In the genomic region with DNA sequence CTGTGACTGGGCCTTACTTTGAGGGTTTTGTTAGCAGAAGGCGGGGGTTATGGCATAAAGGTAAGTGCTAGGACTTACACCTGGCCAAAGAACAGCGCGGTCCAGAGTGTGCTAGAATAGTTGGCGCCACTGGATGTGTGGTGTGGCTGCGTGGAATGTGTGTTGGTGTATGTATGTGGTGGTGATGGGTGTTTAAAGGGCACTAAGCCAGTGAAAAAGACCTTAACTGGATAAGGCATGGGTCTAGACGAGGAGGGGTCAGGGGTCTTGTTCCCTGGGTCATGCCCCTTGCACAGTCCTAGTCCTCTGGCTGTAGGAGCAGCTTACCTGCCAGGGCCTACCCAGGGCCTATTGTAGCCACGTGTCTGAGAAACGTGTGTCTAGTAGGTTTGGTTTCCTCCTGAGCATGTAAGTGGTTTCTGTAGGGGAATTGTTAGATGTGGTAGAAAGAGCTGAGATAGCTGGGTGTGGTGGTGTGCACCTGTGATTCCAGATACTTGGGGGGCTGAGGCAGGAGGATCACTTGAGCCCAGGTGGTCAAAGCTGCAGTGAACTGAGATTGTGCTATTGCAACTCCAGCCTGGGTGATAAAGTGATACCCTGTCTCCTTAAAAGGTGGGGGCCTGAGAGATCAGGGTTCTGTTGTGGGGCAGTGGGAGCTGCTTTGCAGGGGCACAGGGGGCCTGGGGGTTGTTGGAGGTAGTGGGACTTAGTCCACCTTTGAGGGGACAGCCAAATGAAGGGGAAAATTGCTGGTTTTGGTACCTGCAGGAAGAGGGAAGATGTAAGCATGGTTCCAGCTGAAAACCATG, we compare ENCODE assay signal across 12 cellular contexts. TPM values are rescaled to one million over a fixed set of nuclear protein-coding genes. Genes with fewer than 3 reads are reported as not detected.
DNase-seq lines count a peak whose midpoint lies in the region; ATAC-seq and TF ChIP-seq lines count a peak whose summit lies in the region.
"Had no signal": no experiment of that assay in that cellular context is flagged by ENCODE, and none has a peak within 500 bp of the region (broad histone marks: within the 10 kb centered on the region; RNA-seq: fewer than 3 reads in every experiment).

No MANE protein-coding gene starts in this region.

- H3K27ac ChIP-seq in MM.1S (ENCODE audit: low read length) = peak overlapping the region; percentile 62; the same call in 1 of the 2 replicates

- peak overlapping the region; percentile 0 for H3K27ac Mint-ChIP-seq in activated T-cell treated with anti-CD3 and anti-CD28 coated beads, Interleukin-2, amount 50 U/mL, for 72 hours
- H3K27ac Mint-ChIP-seq in activated naive CD8-positive, alpha-beta T cell treated with anti-CD3 and anti-CD28 coated beads, Interleukin-2, amount 50 U/mL, for 24 hours = peak overlapping the region; percentile 15
- H3K27ac Mint-ChIP-seq in stimulated activated naive B cell treated with anti-CD40 and anti-IgM and Interleukin-4, amounts not matched to agents 10 μg/mL and 1 μg/mL and 100 μg/mL, for 72 hours = peak overlapping the region; percentile 95

- no peak overlapping the region for H3K4me3 Mint-ChIP-seq in activated T-cell treated with anti-CD3 and anti-CD28 coated beads, Interleukin-2, amount 50 U/mL, for 72 hours
- H3K4me3 Mint-ChIP-seq in activated T-cell treated with anti-CD3 and anti-CD28 coated beads, Interleukin-2, amount 50 U/mL, for 4 hours = no peak overlapping the region
- H3K4me3 Mint-ChIP-seq in activated naive CD8-positive, alpha-beta T cell treated with anti-CD3 and anti-CD28 coated beads, Interleukin-2, amount 50 U/mL, for 24 hours = no peak overlapping the region
- H3K4me3 Mint-ChIP-seq in stimulated activated naive B cell treated with anti-CD40 and anti-IgM and Interleukin-4, amounts not matched to agents 10 μg/mL and 1 μg/mL and 100 μg/mL, for 72 hours = peak overlapping the region; percentile 14 to 51

- 0 out of 2 replicates have a peak, but pooled peaks cover 9% of the 10 kb centered on the region for H3F3A ChIP-seq in MM.1S (ENCODE audit: insufficient read depth, low read length)

- H2AFZ ChIP-seq in MM.1S (ENCODE audit: low read length) = no peak overlapping the region

- ATAC-seq in activated T-cell treated with anti-CD3 and anti-CD28 coated beads, Interleukin-2, amount 50 U/mL, for 72 hours (replicated peaks in 1 of 2) = no peak
- ATAC-seq in activated T-cell treated with anti-CD3 and anti-CD28 coated beads, Interleukin-2, amount 50 U/mL, for 4 hours = no peak
- ATAC-seq in activated naive CD8-positive, alpha-beta T cell treated with anti-CD3 and anti-CD28 coated beads, Interleukin-2, amount 50 U/mL, for 24 hours = no peak
- ATAC-seq in stimulated activated naive B cell treated with anti-CD40 and anti-IgM and Interleukin-4, amounts not matched to agents 10 μg/mL and 1 μg/mL and 100 μg/mL, for 72 hours (replicated peaks) = no peak
- no peak for ATAC-seq in GM18517 (IDR thresholded peaks at IDR 0.05; ENCODE audit: unreplicated experiment)
- ATAC-seq in HG03521 (IDR thresholded peaks at IDR 0.05; ENCODE audit: unreplicated experiment) = no peak

- no peak for DNase-seq in activated T-cell treated with anti-CD3 and anti-CD28 coated beads, Interleukin-2, amount 50 U/mL, for 72 hours
- no peak for DNase-seq in activated T-cell treated with anti-CD3 and anti-CD28 coated beads, Interleukin-2, amount 50 U/mL, for 4 hours
- DNase-seq in MM.1S (peak; percentile 89), NCI-H2029 (lab: John Stamatoyannopoulos, UW) (no peak)
- DNase-seq in activated naive CD8-positive, alpha-beta T cell treated with anti-CD3 and anti-CD28 coated beads, Interleukin-2, amount 50 U/mL, for 24 hours = no peak
- no peak for DNase-seq in stimulated activated naive B cell treated with anti-CD40 and anti-IgM and Interleukin-4, amounts not matched to agents 10 μg/mL and 1 μg/mL and 100 μg/mL, for 72 hours
- DNase-seq: IMR-90, kidney, NCI-H1694, NCI-H774 had no signal

- H3K9me2 ChIP-seq in MM.1S (replicated peaks; ENCODE audit: insufficient read depth, low read length) = no peaks in the 10 kb centered on the region

- peaks cover 21% of the 10 kb centered on the region for H3K4me1 ChIP-seq in MM.1S (ENCODE audit: low read length)

- no peaks in the 10 kb centered on the region for H4K20me1 ChIP-seq in MM.1S (ENCODE audit: insufficient read depth, low read length)

- no peaks in the 10 kb centered on the region for H3K27me3 Mint-ChIP-seq in activated T-cell treated with anti-CD3 and anti-CD28 coated beads, Interleukin-2, amount 50 U/mL, for 72 hours (ENCODE audit: low read depth)
- H3K27me3 Mint-ChIP-seq in activated T-cell treated with anti-CD3 and anti-CD28 coated beads, Interleukin-2, amount 50 U/mL, for 4 hours (ENCODE audit: low read depth) = no peaks in the 10 kb centered on the region
- H3K27me3 Mint-ChIP-seq in activated naive CD8-positive, alpha-beta T cell treated with anti-CD3 and anti-CD28 coated beads, Interleukin-2, amount 50 U/mL, for 24 hours = no peaks in the 10 kb centered on the region
- no peaks in the 10 kb centered on the region for H3K27me3 Mint-ChIP-seq in stimulated activated naive B cell treated with anti-CD40 and anti-IgM and Interleukin-4, amounts not matched to agents 10 μg/mL and 1 μg/mL and 100 μg/mL, for 72 hours

- H3K9me3 Mint-ChIP-seq in activated T-cell treated with anti-CD3 and anti-CD28 coated beads, Interleukin-2, amount 50 U/mL, for 72 hours = no peaks in the 10 kb centered on the region
- H3K9me3 Mint-ChIP-seq in activated T-cell treated with anti-CD3 and anti-CD28 coated beads, Interleukin-2, amount 50 U/mL, for 4 hours = no peaks in the 10 kb centered on the region
- H3K9me3 Mint-ChIP-seq in activated naive CD8-positive, alpha-beta T cell treated with anti-CD3 and anti-CD28 coated beads, Interleukin-2, amount 50 U/mL, for 24 hours = no peaks in the 10 kb centered on the region
- peaks cover 5 to 9% of the 10 kb centered on the region in 2 donors for H3K9me3 Mint-ChIP-seq in stimulated activated naive B cell treated with anti-CD40 and anti-IgM and Interleukin-4, amounts not matched to agents 10 μg/mL and 1 μg/mL and 100 μg/mL, for 72 hours

- H3K79me2 ChIP-seq in MM.1S (ENCODE audit: low read length) = no peaks in the 10 kb centered on the region

- H3K9me3 ChIP-seq in MM.1S (replicated peaks; ENCODE audit: insufficient read depth, low read length) = no peaks in the 10 kb centered on the region

- no peak overlapping the region for H3K4me3 ChIP-seq in MM.1S (ENCODE audit: low read length)

- peaks cover 4 to 12% of the 10 kb centered on the region in 2 donors for H3K36me3 Mint-ChIP-seq in activated T-cell treated with anti-CD3 and anti-CD28 coated beads, Interleukin-2, amount 50 U/mL, for 72 hours (ENCODE audit: insufficient read depth in 2 of 2)
- H3K36me3 Mint-ChIP-seq in activated T-cell treated with anti-CD3 and anti-CD28 coated beads, Interleukin-2, amount 50 U/mL, for 4 hours (ENCODE audit: insufficient read depth) = peaks cover 17% of the 10 kb centered on the region
- peaks cover 37% of the 10 kb centered on the region for H3K36me3 Mint-ChIP-seq in activated naive CD8-positive, alpha-beta T cell treated with anti-CD3 and anti-CD28 coated beads, Interleukin-2, amount 50 U/mL, for 24 hours (ENCODE audit: low read depth)
- peaks cover 33 to 47% of the 10 kb centered on the region in 2 donors for H3K36me3 Mint-ChIP-seq in stimulated activated naive B cell treated with anti-CD40 and anti-IgM and Interleukin-4, amounts not matched to agents 10 μg/mL and 1 μg/mL and 100 μg/mL, for 72 hours

- H3K9ac ChIP-seq in MM.1S (ENCODE audit: low read length) = no peak overlapping the region

- no peak for TF ChIP-seq CTCF in MM.1S (IDR thresholded peaks at IDR 0.05; ENCODE audit: low read length)

- 0 out of 2 replicates have a peak overlapping the region, but pooled peaks have one; percentile 5 for H3K4me2 ChIP-seq in MM.1S (ENCODE audit: low read depth, low read length)

- H3K36me3 ChIP-seq in MM.1S (replicated peaks; ENCODE audit: insufficient read depth, low read length) = no peaks in the 10 kb centered on the region; the same call in 1 of the 2 replicates

- peaks cover 23% of the 10 kb centered on the region for H3K4me1 Mint-ChIP-seq in activated T-cell treated with anti-CD3 and anti-CD28 coated beads, Interleukin-2, amount 50 U/mL, for 72 hours (ENCODE audit: low read depth)
- H3K4me1 Mint-ChIP-seq in activated T-cell treated with anti-CD3 and anti-CD28 coated beads, Interleukin-2, amount 50 U/mL, for 4 hours (ENCODE audit: low read depth) = peaks cover 27% of the 10 kb centered on the region
- H3K4me1 Mint-ChIP-seq in activated naive CD8-positive, alpha-beta T cell treated with anti-CD3 and anti-CD28 coated beads, Interleukin-2, amount 50 U/mL, for 24 hours = peaks cover 31% of the 10 kb centered on the region
- H3K4me1 Mint-ChIP-seq in stimulated activated naive B cell treated with anti-CD40 and anti-IgM and Interleukin-4, amounts not matched to agents 10 μg/mL and 1 μg/mL and 100 μg/mL, for 72 hours = peaks cover 48 to 77% of the 10 kb centered on the region in 2 donors

- no peaks in the 10 kb centered on the region for H3K27me3 ChIP-seq in MM.1S (replicated peaks; ENCODE audit: insufficient read depth, low read length)

RNA-seq across cellular contexts. Expression of a gene that starts 55.2 kb away (rescaled TPM):
- 100 to 1,000 TPM; 173 to 213 TPM for total RNA-seq in activated T-cell treated with anti-CD3 and anti-CD28 coated beads, Interleukin-2, amount 50 U/mL, for 72 hours
- total RNA-seq in activated T-cell treated with anti-CD3 and anti-CD28 coated beads, Interleukin-2, amount 50 U/mL, for 4 hours = 100 to 1,000 TPM; 258 to 302 (median 277) TPM

Comparison
In these comparisons a context has a peak if more than half of its experiments do, and no peak if none do; other contexts are left out.
1. H3K27ac Mint-ChIP-seq: peak in every context shown above with its lines; median percentile 95 in stimulated activated naive B cell treated with anti-CD40 and anti-IgM and Interleukin-4, amounts not matched to agents 10 μg/mL and 1 μg/mL and 100 μg/mL, for 72 hours; 15 in activated naive CD8-positive, alpha-beta T cell treated with anti-CD3 and anti-CD28 coated beads, Interleukin-2, amount 50 U/mL, for 24 hours; 0 in activated T-cell treated with anti-CD3 and anti-CD28 coated beads, Interleukin-2, amount 50 U/mL, for 72 hours.
2. H3K4me3 Mint-ChIP-seq: peak in stimulated activated naive B cell treated with anti-CD40 and anti-IgM and Interleukin-4, amounts not matched to agents 10 μg/mL and 1 μg/mL and 100 μg/mL, for 72 hours (2 of 2); none in activated T-cell treated with anti-CD3 and anti-CD28 coated beads, Interleukin-2, amount 50 U/mL, for 72 hours (0 of 2), activated T-cell treated with anti-CD3 and anti-CD28 coated beads, Interleukin-2, amount 50 U/mL, for 4 hours (single experiment) and activated naive CD8-positive, alpha-beta T cell treated with anti-CD3 and anti-CD28 coated beads, Interleukin-2, amount 50 U/mL, for 24 hours (single experiment).